Comparison of ENCODE assay signal across 15 cellular contexts in genomic region chr14:92701826-92702225, GRCh38.
"Had no signal": no experiment of that assay in that cellular context is flagged by ENCODE, and none has a peak within 500 bp of the region (broad histone marks: within the 10 kb centered on the region; RNA-seq: fewer than 3 reads in every experiment).

No MANE protein-coding gene starts in this region.

- ATAC-seq: natural killer cell had no signal

- H3K9me3 ChIP-seq: mucosa of descending colon, ovary, right atrium auricular region, stomach, thoracic aorta, transverse colon had no signal

- H3K4me3 Mint-ChIP-seq: natural killer cell, neural crest cell had no signal

- H3K4me1 Mint-ChIP-seq: neural crest cell had no signal

- H3K27ac ChIP-seq: ovary, right atrium auricular region, stomach, thoracic aorta, transverse colon had no signal

- H3K4me1 ChIP-seq: right atrium auricular region, stomach, transverse colon had no signal

- DNase-seq: effector CD4-positive, alpha-beta T cell; foreskin melanocyte; hippocampal formation; kidney glomerular epithelial cell; mucosa of descending colon; natural killer cell; ovary; stimulated activated CD4-positive, alpha-beta T cell treated with anti-CD3 and anti-CD28 coated beads, Interleukin-2, amount 100 ng/mL, for 24 hours; stimulated activated CD4-positive, alpha-beta T cell treated with anti-CD3 and anti-CD28 coated beads, Interleukin-4, amount 100 ng/mL, for 4 hours; stimulated activated naive CD4-positive, alpha-beta T cell; stomach; transverse colon had no signal

- H3K36me3 Mint-ChIP-seq: natural killer cell had no signal

- H3K4me3 ChIP-seq: mucosa of descending colon, ovary, right atrium auricular region, stomach, thoracic aorta, transverse colon had no signal

- H3K27me3 ChIP-seq: ovary, right atrium auricular region, stomach, transverse colon had no signal

- H3K9me3 Mint-ChIP-seq: natural killer cell, neural crest cell had no signal

- H3K27ac Mint-ChIP-seq: natural killer cell had no signal
